ENCODE assay signal across 19 cellular contexts in the genomic region with DNA sequence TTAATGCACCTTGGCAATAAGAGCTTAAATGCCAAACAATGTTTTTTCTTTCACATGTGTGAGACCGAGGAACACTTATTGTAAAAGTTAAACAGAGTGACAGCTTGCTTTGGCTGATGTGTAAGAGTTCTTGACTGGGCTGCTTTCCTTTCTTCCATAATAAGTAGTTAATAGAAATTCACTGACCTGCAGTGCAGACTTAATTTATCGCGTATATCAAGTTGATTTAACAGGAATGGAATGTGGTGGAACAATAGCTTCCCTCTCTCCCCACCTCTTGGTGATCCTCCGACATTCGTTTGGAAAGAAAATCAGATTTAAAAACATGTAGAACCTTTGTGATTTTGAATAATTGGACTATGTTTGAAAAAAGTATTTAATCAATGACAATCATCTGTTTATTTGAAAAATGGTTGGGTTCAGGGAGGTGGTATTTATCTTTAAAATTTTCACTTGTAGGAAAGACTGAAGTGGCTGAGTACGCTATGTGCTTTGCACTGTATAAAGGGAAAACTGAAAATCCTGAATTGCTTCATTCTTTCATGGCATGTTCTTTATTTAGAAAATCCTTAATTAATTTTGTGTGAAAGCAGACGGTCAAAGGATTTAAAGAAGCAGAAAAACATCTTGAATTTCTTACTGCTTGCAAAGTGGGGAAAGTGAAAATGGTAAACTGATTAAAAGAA.
DNase-seq lines count a peak whose midpoint lies in the region; ATAC-seq and TF ChIP-seq lines count a peak whose summit lies in the region.
"Had no signal": no experiment of that assay in that cellular context is flagged by ENCODE, and none has a peak within 500 bp of the region (broad histone marks: within the 10 kb centered on the region; RNA-seq: fewer than 3 reads in every experiment).

No MANE protein-coding gene starts in this region.

- CTCF ChIA-PET in MCF 10A (lab: Yijun Ruan, JAX), result interaction anchor here (0.6 kb wide), 1 partner anchor 21 kb away, joined by 3 read pairs; no protein-coding TSS in a partner anchor
- CTCF ChIA-PET in CD8-positive, alpha-beta T cell (lab: Charles Lee), result no interaction called here

- no peaks in the 10 kb centered on the region for H3K36me3 ChIP-seq in CD8-positive, alpha-beta T cell (ENCODE audit: insufficient read depth, low read length)
- H3K36me3 ChIP-seq: upper lobe of right lung had no signal

- no peak for TF ChIP-seq CTCF in MCF 10A (IDR thresholded peaks at IDR 0.05; ENCODE audit: unreplicated experiment)
- TF ChIP-seq CTCF in epithelial cell of proximal tubule (conservative IDR thresholded peaks at IDR 0.05; ENCODE audit: low read depth, low read length), result no peak
- TF ChIP-seq CTCF in nephron (IDR thresholded peaks at IDR 0.05; ENCODE audit: unreplicated experiment in 3 of 3), result no peak
- TF ChIP-seq CTCF in GM10266 (IDR thresholded peaks at IDR 0.05; ENCODE audit: control insufficient read depth, insufficient read depth, low read depth, missing control alignments), result no peak
- no peak for TF ChIP-seq CTCF in CD8-positive, alpha-beta T cell (IDR thresholded peaks at IDR 0.05)

- H3K4me3 Mint-ChIP-seq in MCF 10A (ENCODE audit: unreplicated experiment), result no peak overlapping the region
- H3K4me3 Mint-ChIP-seq in nephron, result peak overlapping the region in 2 of 3 experiments; percentile 1 to 7
- H3K4me3 Mint-ChIP-seq in CD8-positive, alpha-beta T cell, result no peak overlapping the region
- H3K4me3 Mint-ChIP-seq: activated CD4-positive, alpha-beta memory T cell treated with anti-CD3 and anti-CD28 coated beads, Interleukin-2, amount 10 ng/mL, durations not matched to agents 7 days and 5 days; CD8-positive, alpha-beta memory T cell; immature natural killer cell had no signal

- H3K4me1 Mint-ChIP-seq in MCF 10A (ENCODE audit: insufficient read depth, unreplicated experiment) (peaks cover 5% of the 10 kb centered on the region), nephron (peaks cover 15% of the 10 kb centered on the region)
- no peaks in the 10 kb centered on the region for H3K4me1 Mint-ChIP-seq in CD8-positive, alpha-beta T cell (ENCODE audit: low read depth)
- H3K4me1 Mint-ChIP-seq: activated CD4-positive, alpha-beta memory T cell treated with anti-CD3 and anti-CD28 coated beads, Interleukin-2, amount 10 ng/mL, durations not matched to agents 7 days and 5 days; CD8-positive, alpha-beta memory T cell; immature natural killer cell had no signal

- no peaks in the 10 kb centered on the region for H3K27me3 ChIP-seq in CD8-positive, alpha-beta T cell (ENCODE audit: insufficient read depth, low read length)
- H3K27me3 ChIP-seq: upper lobe of right lung had no signal

- in situ Hi-C loops in T47D (cut with HindIII; ENCODE audit: low pct_unique_long_range_greater_than_20kb, low sequenced_read_pairs), result no loop called here

- H3K4me3 ChIP-seq in epithelial cell of proximal tubule (ENCODE audit: low read depth, low read length), result no peak overlapping the region
- no peak overlapping the region for H3K4me3 ChIP-seq in CD8-positive, alpha-beta T cell (ENCODE audit: low read depth, low read length)
- H3K4me3 ChIP-seq: upper lobe of right lung had no signal

- no peak for ATAC-seq in HG02642 (IDR thresholded peaks at IDR 0.05; ENCODE audit: poor library complexity, unreplicated experiment)
- no peak for ATAC-seq in CD8-positive, alpha-beta T cell
- ATAC-seq: sciatic nerve, upper lobe of right lung had no signal

- H3K4me1 ChIP-seq in CD8-positive, alpha-beta T cell (ENCODE audit: insufficient read depth, low read length), result no peaks in the 10 kb centered on the region
- H3K4me1 ChIP-seq: upper lobe of right lung had no signal

- POLR2A ChIA-PET in MCF 10A (lab: Yijun Ruan, JAX), result no interaction called here
- POLR2A ChIA-PET in CD8-positive, alpha-beta T cell (lab: Charles Lee), result no interaction called here

- no peaks in the 10 kb centered on the region for H3K36me3 Mint-ChIP-seq in MCF 10A (ENCODE audit: insufficient read depth, unreplicated experiment)
- no peaks in the 10 kb centered on the region for H3K36me3 Mint-ChIP-seq in nephron (ENCODE audit: low read depth)
- no peaks in the 10 kb centered on the region for H3K36me3 Mint-ChIP-seq in CD8-positive, alpha-beta T cell
- H3K36me3 Mint-ChIP-seq: immature natural killer cell had no signal

- H3K27me3 Mint-ChIP-seq in MCF 10A (ENCODE audit: insufficient read depth, unreplicated experiment) (peaks cover 11% of the 10 kb centered on the region), nephron (ENCODE audit: low read depth) (no peaks in the 10 kb centered on the region)
- H3K27me3 Mint-ChIP-seq in CD8-positive, alpha-beta T cell (ENCODE audit: low read depth), result peaks cover 13% of the 10 kb centered on the region
- H3K27me3 Mint-ChIP-seq: activated CD4-positive, alpha-beta memory T cell treated with anti-CD3 and anti-CD28 coated beads, Interleukin-2, amount 10 ng/mL, durations not matched to agents 7 days and 5 days had no signal

- no peak overlapping the region for H3K27ac ChIP-seq in CD8-positive, alpha-beta T cell (ENCODE audit: low read depth, low read length)
- H3K27ac ChIP-seq: upper lobe of right lung had no signal

- DNase-seq in T47D (ENCODE audit: low read depth in 1 of 2, low spot score in 1 of 2) (peak; percentile 14 to 61), MCF 10A (ENCODE audit: unreplicated experiment) (no peak), epithelial cell of proximal tubule (ENCODE audit: low read depth) (peak; percentile 25), NOMO-1 treated with dmso at 0.1 percent for 144 hours (lab: John Stamatoyannopoulos, UW; ENCODE audit: unreplicated experiment) (no peak), GM10266 (ENCODE audit: extremely low spot score) (no peak)
- DNase-seq in CD8-positive, alpha-beta T cell, result no peak
- DNase-seq: activated CD4-positive, alpha-beta memory T cell treated with anti-CD3 and anti-CD28 coated beads, Interleukin-2, amount 10 ng/mL, durations not matched to agents 7 days and 5 days; amniotic stem cell; CD8-positive, alpha-beta memory T cell; immature natural killer cell; MV-4-11; NCI-H2107; NK-92 treated with Interleukin-12 subunit alpha and Interleukin-12 subunit beta, amount 100 ng/mL, for 24 hours; SHP77; stimulated activated CD4-positive, alpha-beta T cell treated with anti-CD3 and anti-CD28 coated beads, Interleukin-4, amount 100 ng/mL, for 24 hours; upper lobe of right lung had no signal

- BruUV-seq in MCF 10A (replicated peaks; lab: Mats Ljungman, UMichigan), result no TSS peak

- intact Hi-C loops in MCF 10A (cut with micrococcal nuclease), result no loop called here
- intact Hi-C loops in CD8-positive, alpha-beta T cell (cut with DNase I, micrococcal nuclease), result no loop called here

- H3K27ac Mint-ChIP-seq in MCF 10A (ENCODE audit: low read depth, unreplicated experiment) (no peak overlapping the region), nephron (peak overlapping the region; percentile 90 to 98 (median 94))
- H3K27ac Mint-ChIP-seq in CD8-positive, alpha-beta T cell, result no peak overlapping the region
- H3K27ac Mint-ChIP-seq: activated CD4-positive, alpha-beta memory T cell treated with anti-CD3 and anti-CD28 coated beads, Interleukin-2, amount 10 ng/mL, durations not matched to agents 7 days and 5 days; CD8-positive, alpha-beta memory T cell; immature natural killer cell had no signal

- no peaks in the 10 kb centered on the region for H3K9me3 Mint-ChIP-seq in MCF 10A (ENCODE audit: unreplicated experiment)
- no peaks in the 10 kb centered on the region for H3K9me3 Mint-ChIP-seq in nephron
- no peaks in the 10 kb centered on the region for H3K9me3 Mint-ChIP-seq in CD8-positive, alpha-beta T cell
- H3K9me3 Mint-ChIP-seq: activated CD4-positive, alpha-beta memory T cell treated with anti-CD3 and anti-CD28 coated beads, Interleukin-2, amount 10 ng/mL, durations not matched to agents 7 days and 5 days; CD8-positive, alpha-beta memory T cell; immature natural killer cell had no signal

- H3K9me3 ChIP-seq in CD8-positive, alpha-beta T cell (ENCODE audit: low read length), result no peaks in the 10 kb centered on the region
- H3K9me3 ChIP-seq: upper lobe of right lung had no signal

Comparison
In these comparisons a context has a peak if more than half of its experiments do, and no peak if none do; other contexts are left out.
1. DNase-seq: peak in T47D (2 of 2) and epithelial cell of proximal tubule (single experiment); none in MCF 10A (single experiment), NOMO-1 treated with dmso at 0.1 percent for 144 hours (single experiment), GM10266 (single experiment) and CD8-positive, alpha-beta T cell (0 of 7).
2. H3K27ac Mint-ChIP-seq: peak in nephron (3 of 3); none in MCF 10A (single experiment) and CD8-positive, alpha-beta T cell (single experiment).
3. H3K4me3 Mint-ChIP-seq: peak in nephron (2 of 3); none in MCF 10A (single experiment) and CD8-positive, alpha-beta T cell (single experiment).